2 cellular contexts compared by ENCODE assay signal in the genomic region with DNA sequence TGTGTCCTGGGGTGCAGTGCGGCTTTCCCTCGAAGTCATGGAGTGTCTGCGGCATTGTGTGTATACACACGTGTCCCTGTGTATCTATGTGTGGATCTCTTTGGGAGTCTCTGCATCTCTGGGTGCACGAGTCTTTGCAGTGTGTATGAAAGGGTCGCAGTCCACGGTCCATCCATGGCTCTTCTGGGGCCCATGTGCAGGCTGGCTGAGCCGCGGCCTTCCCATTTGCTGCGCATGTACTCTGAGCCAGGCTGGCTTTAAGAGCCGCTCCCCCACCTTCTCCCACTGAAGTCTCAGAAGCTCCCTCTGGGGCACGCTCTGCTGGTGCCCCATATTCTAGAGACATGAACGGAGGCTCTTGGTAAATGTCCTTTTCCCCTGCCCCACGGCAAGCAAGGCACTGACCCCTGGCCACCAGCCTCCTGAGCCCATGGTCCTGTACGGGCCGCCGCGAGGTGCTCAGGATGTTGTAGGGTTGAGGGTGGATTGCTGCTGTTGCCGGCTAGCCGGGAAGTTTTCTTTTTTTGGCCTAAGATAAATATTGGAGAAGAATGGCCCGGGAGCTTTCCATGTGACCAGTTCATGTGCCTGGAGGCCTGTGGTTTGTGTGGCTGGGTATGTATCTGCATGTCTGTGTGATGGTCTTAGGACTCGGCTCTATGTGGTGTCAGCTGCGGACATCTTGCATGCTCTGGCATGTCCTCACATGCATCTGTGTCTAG.
TF ChIP-seq lines count a peak whose summit lies in the region.

No MANE protein-coding gene starts in this region.

TF ChIP-seq in HepG2, 621 proteins besides CTCF, POLR2A, EP300 and RAD21 (continues in another document):
- TF ChIP-seq, protein P1, sequence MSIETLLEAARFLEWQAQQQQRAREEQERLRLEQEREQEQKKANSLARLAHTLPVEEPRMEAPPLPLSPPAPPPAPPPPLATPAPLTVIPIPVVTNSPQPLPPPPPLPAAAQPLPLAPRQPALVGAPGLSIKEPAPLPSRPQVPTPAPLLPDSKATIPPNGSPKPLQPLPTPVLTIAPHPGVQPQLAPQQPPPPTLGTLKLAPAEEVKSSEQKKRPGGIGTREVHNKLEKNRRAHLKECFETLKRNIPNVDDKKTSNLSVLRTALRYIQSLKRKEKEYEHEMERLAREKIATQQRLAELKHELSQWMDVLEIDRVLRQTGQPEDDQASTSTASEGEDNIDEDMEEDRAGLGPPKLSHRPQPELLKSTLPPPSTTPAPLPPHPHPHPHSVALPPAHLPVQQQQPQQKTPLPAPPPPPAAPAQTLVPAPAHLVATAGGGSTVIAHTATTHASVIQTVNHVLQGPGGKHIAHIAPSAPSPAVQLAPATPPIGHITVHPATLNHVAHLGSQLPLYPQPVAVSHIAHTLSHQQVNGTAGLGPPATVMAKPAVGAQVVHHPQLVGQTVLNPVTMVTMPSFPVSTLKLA (IDR thresholded peaks at IDR 0.05): no peak
- TF ChIP-seq, protein P2, sequence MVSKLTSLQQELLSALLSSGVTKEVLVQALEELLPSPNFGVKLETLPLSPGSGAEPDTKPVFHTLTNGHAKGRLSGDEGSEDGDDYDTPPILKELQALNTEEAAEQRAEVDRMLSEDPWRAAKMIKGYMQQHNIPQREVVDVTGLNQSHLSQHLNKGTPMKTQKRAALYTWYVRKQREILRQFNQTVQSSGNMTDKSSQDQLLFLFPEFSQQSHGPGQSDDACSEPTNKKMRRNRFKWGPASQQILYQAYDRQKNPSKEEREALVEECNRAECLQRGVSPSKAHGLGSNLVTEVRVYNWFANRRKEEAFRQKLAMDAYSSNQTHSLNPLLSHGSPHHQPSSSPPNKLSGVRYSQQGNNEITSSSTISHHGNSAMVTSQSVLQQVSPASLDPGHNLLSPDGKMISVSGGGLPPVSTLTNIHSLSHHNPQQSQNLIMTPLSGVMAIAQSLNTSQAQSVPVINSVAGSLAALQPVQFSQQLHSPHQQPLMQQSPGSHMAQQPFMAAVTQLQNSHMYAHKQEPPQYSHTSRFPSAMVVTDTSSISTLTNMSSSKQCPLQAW (CRISPR knock-in tag; IDR thresholded peaks at IDR 0.05): no peak
- TF ChIP-seq ZNF558 (CRISPR knock-in tag; IDR thresholded peaks at IDR 0.05; ENCODE audit: borderline replicate concordance) (no peak), CBX5 (CRISPR knock-in tag; IDR thresholded peaks at IDR 0.05; ENCODE audit: borderline replicate concordance) (no peak), ZNF839 (CRISPR knock-in tag; IDR thresholded peaks at IDR 0.05; ENCODE audit: borderline replicate concordance) (no peak), CCAR2 (optimal IDR thresholded peaks at IDR 0.05; ENCODE audit: low read depth, low read length) (no peak), MIER2 (CRISPR knock-in tag; IDR thresholded peaks at IDR 0.05) (no peak), ZBTB20 (CRISPR knock-in tag; IDR thresholded peaks at IDR 0.05; ENCODE audit: borderline replicate concordance, low read depth) (no peak), ZBTB38 (CRISPR knock-in tag; IDR thresholded peaks at IDR 0.05) (peak; percentile 39; the same call in 1 of the 2 replicates), HNF4A (CRISPR knock-in tag; IDR thresholded peaks at IDR 0.05) (peak; percentile 52; the same call in 1 of the 2 replicates), FLYWCH1 (CRISPR knock-in tag; IDR thresholded peaks at IDR 0.05) (no peak)
- TF ChIP-seq, protein P3, sequence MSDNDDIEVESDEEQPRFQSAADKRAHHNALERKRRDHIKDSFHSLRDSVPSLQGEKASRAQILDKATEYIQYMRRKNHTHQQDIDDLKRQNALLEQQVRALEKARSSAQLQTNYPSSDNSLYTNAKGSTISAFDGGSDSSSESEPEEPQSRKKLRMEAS (IDR thresholded peaks at IDR 0.05): peak; percentile 48
- TF ChIP-seq, protein P4, sequence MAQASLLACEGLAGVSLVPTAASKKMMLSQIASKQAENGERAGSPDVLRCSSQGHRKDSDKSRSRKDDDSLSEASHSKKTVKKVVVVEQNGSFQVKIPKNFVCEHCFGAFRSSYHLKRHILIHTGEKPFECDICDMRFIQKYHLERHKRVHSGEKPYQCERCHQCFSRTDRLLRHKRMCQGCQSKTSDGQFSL (CRISPR knock-in tag; IDR thresholded peaks at IDR 0.05): peak; percentile 40; the same call in 1 of the 2 replicates
- TF ChIP-seq, protein P5, sequence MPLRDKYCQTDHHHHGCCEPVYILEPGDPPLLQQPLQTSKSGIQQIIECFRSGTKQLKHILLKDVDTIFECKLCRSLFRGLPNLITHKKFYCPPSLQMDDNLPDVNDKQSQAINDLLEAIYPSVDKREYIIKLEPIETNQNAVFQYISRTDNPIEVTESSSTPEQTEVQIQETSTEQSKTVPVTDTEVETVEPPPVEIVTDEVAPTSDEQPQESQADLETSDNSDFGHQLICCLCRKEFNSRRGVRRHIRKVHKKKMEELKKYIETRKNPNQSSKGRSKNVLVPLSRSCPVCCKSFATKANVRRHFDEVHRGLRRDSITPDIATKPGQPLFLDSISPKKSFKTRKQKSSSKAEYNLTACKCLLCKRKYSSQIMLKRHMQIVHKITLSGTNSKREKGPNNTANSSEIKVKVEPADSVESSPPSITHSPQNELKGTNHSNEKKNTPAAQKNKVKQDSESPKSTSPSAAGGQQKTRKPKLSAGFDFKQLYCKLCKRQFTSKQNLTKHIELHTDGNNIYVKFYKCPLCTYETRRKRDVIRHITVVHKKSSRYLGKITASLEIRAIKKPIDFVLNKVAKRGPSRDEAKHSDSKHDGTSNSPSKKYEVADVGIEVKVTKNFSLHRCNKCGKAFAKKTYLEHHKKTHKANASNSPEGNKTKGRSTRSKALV (CRISPR knock-in tag; IDR thresholded peaks at IDR 0.05): no peak
- TF ChIP-seq, protein P6, sequence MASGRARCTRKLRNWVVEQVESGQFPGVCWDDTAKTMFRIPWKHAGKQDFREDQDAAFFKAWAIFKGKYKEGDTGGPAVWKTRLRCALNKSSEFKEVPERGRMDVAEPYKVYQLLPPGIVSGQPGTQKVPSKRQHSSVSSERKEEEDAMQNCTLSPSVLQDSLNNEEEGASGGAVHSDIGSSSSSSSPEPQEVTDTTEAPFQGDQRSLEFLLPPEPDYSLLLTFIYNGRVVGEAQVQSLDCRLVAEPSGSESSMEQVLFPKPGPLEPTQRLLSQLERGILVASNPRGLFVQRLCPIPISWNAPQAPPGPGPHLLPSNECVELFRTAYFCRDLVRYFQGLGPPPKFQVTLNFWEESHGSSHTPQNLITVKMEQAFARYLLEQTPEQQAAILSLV (CRISPR knock-in tag; IDR thresholded peaks at IDR 0.05; ENCODE audit: borderline replicate concordance): no peak
- TF ChIP-seq, protein P7, sequence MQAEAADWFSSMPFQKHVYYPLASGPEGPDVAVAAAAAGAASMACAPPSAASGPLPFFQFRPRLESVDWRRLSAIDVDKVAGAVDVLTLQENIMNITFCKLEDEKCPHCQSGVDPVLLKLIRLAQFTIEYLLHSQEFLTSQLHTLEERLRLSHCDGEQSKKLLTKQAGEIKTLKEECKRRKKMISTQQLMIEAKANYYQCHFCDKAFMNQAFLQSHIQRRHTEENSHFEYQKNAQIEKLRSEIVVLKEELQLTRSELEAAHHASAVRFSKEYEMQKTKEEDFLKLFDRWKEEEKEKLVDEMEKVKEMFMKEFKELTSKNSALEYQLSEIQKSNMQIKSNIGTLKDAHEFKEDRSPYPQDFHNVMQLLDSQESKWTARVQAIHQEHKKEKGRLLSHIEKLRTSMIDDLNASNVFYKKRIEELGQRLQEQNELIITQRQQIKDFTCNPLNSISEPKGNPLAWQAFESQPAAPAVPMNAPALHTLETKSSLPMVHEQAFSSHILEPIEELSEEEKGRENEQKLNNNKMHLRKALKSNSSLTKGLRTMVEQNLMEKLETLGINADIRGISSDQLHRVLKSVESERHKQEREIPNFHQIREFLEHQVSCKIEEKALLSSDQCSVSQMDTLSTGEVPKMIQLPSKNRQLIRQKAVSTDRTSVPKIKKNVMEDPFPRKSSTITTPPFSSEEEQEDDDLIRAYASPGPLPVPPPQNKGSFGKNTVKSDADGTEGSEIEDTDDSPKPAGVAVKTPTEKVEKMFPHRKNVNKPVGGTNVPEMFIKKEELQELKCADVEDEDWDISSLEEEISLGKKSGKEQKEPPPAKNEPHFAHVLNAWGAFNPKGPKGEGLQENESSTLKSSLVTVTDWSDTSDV (CRISPR knock-in tag; IDR thresholded peaks at IDR 0.05): no peak

TF ChIP-seq in endothelial cell of umbilical vein, 7 proteins besides CTCF, POLR2A, EP300 and RAD21:
- TF ChIP-seq, protein P3 (IDR thresholded peaks at IDR 0.05; ENCODE audit: insufficient read depth, insufficient read length): no peak
- TF ChIP-seq GATA2 (IDR thresholded peaks at IDR 0.05; ENCODE audit: insufficient read depth, insufficient read length, low read depth, low read length) (no peak), EZH2 (IDR thresholded peaks at IDR 0.05; ENCODE audit: borderline replicate concordance, low read depth, low read length, severe bottlenecking) (no peak), MYC (IDR thresholded peaks at IDR 0.05; ENCODE audit: low read depth, low read length) (no peak)
